ENCODE assay signal across 17 cellular contexts in genomic region chr10:74926791-74927585, GRCh38.
A peak's percentile ranks its signal among the peaks of the same experiment; 100 is the strongest.
DNase-seq lines count a peak whose midpoint lies in the region; ATAC-seq and TF ChIP-seq lines count a peak whose summit lies in the region.
"Had no signal": no experiment of that assay in that cellular context is flagged by ENCODE, and none has a peak within 500 bp of the region (broad histone marks: within the 10 kb centered on the region; RNA-seq: fewer than 3 reads in every experiment).

No MANE protein-coding gene starts in this region.

- H3K36me3 ChIP-seq in ACC112 (ENCODE audit: insufficient read depth, low read length): no peaks in the 10 kb centered on the region
- H3K36me3 ChIP-seq in PC-9 (ENCODE audit: low read depth): no peaks in the 10 kb centered on the region
- H3K36me3 ChIP-seq in esophagus (ENCODE audit: control insufficient read depth in 2 of 2, insufficient read depth in 2 of 2, low read length in 1 of 2): no peaks in the 10 kb centered on the region
- H3K36me3 ChIP-seq: ovary had no signal

- H3K36me3 Mint-ChIP-seq in progenitor cell of endocrine pancreas (ENCODE audit: insufficient read depth): no peaks in the 10 kb centered on the region
- H3K36me3 Mint-ChIP-seq in activated CD8-positive, alpha-beta T cell treated with anti-CD3 and anti-CD28 coated beads for 36 hours (ENCODE audit: low read depth): peaks cover 1% of the 10 kb centered on the region

- H3K4me3 ChIP-seq in ACC112 (ENCODE audit: low read depth, low read length): no peak overlapping the region
- no peak overlapping the region for H3K4me3 ChIP-seq in PC-9
- H3K4me3 ChIP-seq in esophagus (ENCODE audit: low read depth in 1 of 2, low read length in 2 of 2): no peak overlapping the region
- H3K4me3 ChIP-seq: ovary, testis had no signal

- peaks cover 54% of the 10 kb centered on the region for H3K4me1 ChIP-seq in ACC112 (ENCODE audit: control insufficient read depth, insufficient read depth, low read length, unreplicated experiment)
- peaks cover 72% of the 10 kb centered on the region for H3K4me1 ChIP-seq in PC-9 (replicated peaks; ENCODE audit: insufficient read depth)
- peaks cover 4 to 8% of the 10 kb centered on the region in 2 donors for H3K4me1 ChIP-seq in esophagus (ENCODE audit: control insufficient read depth in 2 of 2, insufficient read depth in 2 of 2, low read length in 1 of 2)

- H3K27me3 ChIP-seq in ACC112 (ENCODE audit: insufficient read depth, low read length) (no peaks in the 10 kb centered on the region), PC-9 (ENCODE audit: insufficient read depth, low read depth) (no peaks in the 10 kb centered on the region), esophagus (ENCODE audit: control insufficient read depth in 1 of 2, insufficient read depth in 2 of 2, low read length in 2 of 2) (no peaks in the 10 kb centered on the region)
- H3K27me3 ChIP-seq: ovary, testis had no signal

- peaks cover 63% of the 10 kb centered on the region for H3K4me1 Mint-ChIP-seq in progenitor cell of endocrine pancreas (ENCODE audit: low read depth)
- peaks cover 48% of the 10 kb centered on the region for H3K4me1 Mint-ChIP-seq in activated CD8-positive, alpha-beta T cell treated with anti-CD3 and anti-CD28 coated beads for 36 hours (ENCODE audit: low read depth)

- H3K79me2 ChIP-seq in ACC112 (ENCODE audit: control insufficient read depth, insufficient read depth, low read length, unreplicated experiment): peaks cover 36% of the 10 kb centered on the region
- H3K79me2 ChIP-seq in PC-9 (ENCODE audit: low read depth): peaks cover 51% of the 10 kb centered on the region

- POLR2A ChIA-PET in PC-9 (lab: Charles Lee; ENCODE audit: unreplicated experiment): no interaction called here
- POLR2A ChIA-PET in activated CD8-positive, alpha-beta T cell treated with anti-CD3 and anti-CD28 coated beads for 36 hours (lab: Charles Lee): no interaction called here

- H3K4me2 ChIP-seq in PC-9: peak overlapping the region; percentile 32; the same call in 1 of the 2 replicates

- WGBS in esophagus, 2 donors: 75 to 84% methylated on average over 4 of the region's 4 CpGs

- H3F3A ChIP-seq in PC-9 (ENCODE audit: insufficient read depth, low read depth): peaks cover 32% of the 10 kb centered on the region

- H3K27ac ChIP-seq in ACC112 (ENCODE audit: low read depth, low read length): 0 out of 2 replicates have a peak overlapping the region, but pooled peaks have one; percentile 81
- H3K27ac ChIP-seq in PC-9: no peak overlapping the region
- peak overlapping the region; percentile 21 to 59 for H3K27ac ChIP-seq in esophagus (ENCODE audit: low read depth in 2 of 2, low read length in 1 of 2)

- H3K27ac Mint-ChIP-seq in progenitor cell of endocrine pancreas: peak overlapping the region; percentile 71
- no peak overlapping the region for H3K27ac Mint-ChIP-seq in activated CD8-positive, alpha-beta T cell treated with anti-CD3 and anti-CD28 coated beads for 36 hours

- intact Hi-C loops in PC-9 (cut with micrococcal nuclease; ENCODE audit: unreplicated experiment): no loop called here
- intact Hi-C loops in activated CD8-positive, alpha-beta T cell treated with anti-CD3 and anti-CD28 coated beads for 36 hours (cut with micrococcal nuclease): no loop called here

- no peaks in the 10 kb centered on the region for H4K20me1 ChIP-seq in PC-9 (ENCODE audit: insufficient read depth)

- H3K9me3 Mint-ChIP-seq in progenitor cell of endocrine pancreas (ENCODE audit: low read depth): no peaks in the 10 kb centered on the region
- no peaks in the 10 kb centered on the region for H3K9me3 Mint-ChIP-seq in activated CD8-positive, alpha-beta T cell treated with anti-CD3 and anti-CD28 coated beads for 36 hours
- H3K9me3 Mint-ChIP-seq: CD4-positive, alpha-beta memory T cell had no signal

- H3K9me3 ChIP-seq in PC-9 (ENCODE audit: insufficient read depth, low read depth) (no peaks in the 10 kb centered on the region), esophagus (ENCODE audit: control insufficient read depth in 2 of 2, insufficient read depth in 1 of 2, low read depth in 1 of 2, low read length in 1 of 2) (no peaks in the 10 kb centered on the region)
- H3K9me3 ChIP-seq: ovary, testis had no signal

- H3K4me3 Mint-ChIP-seq in progenitor cell of endocrine pancreas (ENCODE audit: low read depth): no peak overlapping the region
- no peak overlapping the region for H3K4me3 Mint-ChIP-seq in activated CD8-positive, alpha-beta T cell treated with anti-CD3 and anti-CD28 coated beads for 36 hours
- H3K4me3 Mint-ChIP-seq: CD4-positive, alpha-beta memory T cell had no signal

- TF ChIP-seq CTCF in PC-9 (conservative IDR thresholded peaks at IDR 0.05) (no peak), progenitor cell of endocrine pancreas (IDR thresholded peaks at IDR 0.05; ENCODE audit: unreplicated experiment) (no peak)
- no peak for TF ChIP-seq CTCF in activated CD8-positive, alpha-beta T cell treated with anti-CD3 and anti-CD28 coated beads for 36 hours (IDR thresholded peaks at IDR 0.05)

- CTCF ChIA-PET in PC-9 (lab: Charles Lee): no interaction called here
- CTCF ChIA-PET in activated CD8-positive, alpha-beta T cell treated with anti-CD3 and anti-CD28 coated beads for 36 hours (lab: Charles Lee): no interaction called here

- no peak overlapping the region for H2AFZ ChIP-seq in ACC112 (ENCODE audit: low read length, unreplicated experiment)
- no peak overlapping the region for H2AFZ ChIP-seq in PC-9

- H3K27me3 Mint-ChIP-seq in progenitor cell of endocrine pancreas: no peaks in the 10 kb centered on the region
- H3K27me3 Mint-ChIP-seq in activated CD8-positive, alpha-beta T cell treated with anti-CD3 and anti-CD28 coated beads for 36 hours: no peaks in the 10 kb centered on the region
- H3K27me3 Mint-ChIP-seq: CD4-positive, alpha-beta memory T cell had no signal

- BruUV-seq in PC-9 (replicated peaks; lab: Mats Ljungman, UMichigan): no TSS peak

- ATAC-seq in GM21367 (IDR thresholded peaks at IDR 0.05; ENCODE audit: unreplicated experiment): no peak
- ATAC-seq in activated CD8-positive, alpha-beta T cell treated with anti-CD3 and anti-CD28 coated beads for 36 hours: no peak

- no peaks in the 10 kb centered on the region for H3K9me2 ChIP-seq in PC-9 (ENCODE audit: insufficient read depth)

- DNase-seq in PC-9 (no peak), progenitor cell of endocrine pancreas (ENCODE audit: low spot score, unreplicated experiment) (no peak), NCI-H2227 treated with DMSO at 0.1 percent for 48 hours (lab: John Stamatoyannopoulos, UW) (no peak), GDM1 (lab: John Stamatoyannopoulos, UW) (no peak)
- DNase-seq in activated CD8-positive, alpha-beta T cell treated with anti-CD3 and anti-CD28 coated beads for 36 hours: no peak
- DNase-seq: activated CD4-positive, CD25-positive, alpha-beta regulatory T cell treated with anti-CD3 and anti-CD28 coated beads, Interleukin-2, amount 50 U/mL, for 72 hours; activated CD8-positive, alpha-beta memory T cell treated with anti-CD3 and anti-CD28 coated beads, Interleukin-2, amount 50 U/mL, for 4 hours; activated naive CD4-positive, alpha-beta T cell treated with Interleukin-2 at 50 U/mL for 16 hours; CD4-positive, alpha-beta memory T cell; mesendoderm; NCI-H187; ovary; T-helper 2 cell; testis had no signal
